ENCODE assay signal across 18 cellular contexts in genomic region chr3:98745718-98746117, GRCh38.
"Had no signal": no experiment of that assay in that cellular context is flagged by ENCODE, and none has a peak within 500 bp of the region (broad histone marks: within the 10 kb centered on the region; RNA-seq: fewer than 3 reads in every experiment).

No MANE protein-coding gene starts in this region.

- H3K4me3 ChIP-seq: body of pancreas, left lung, sigmoid colon, suprapubic skin, upper lobe of left lung had no signal

- H3K36me3 ChIP-seq: left lung, sigmoid colon, suprapubic skin, upper lobe of left lung had no signal

- H3K9me3 ChIP-seq: body of pancreas, left lung, sigmoid colon, suprapubic skin, upper lobe of left lung had no signal

- H3K27ac ChIP-seq: body of pancreas, left lung, suprapubic skin, upper lobe of left lung had no signal

- DNase-seq: activated CD4-positive, alpha-beta T cell treated with anti-CD3 and anti-CD28 coated beads, Interleukin-2, amount 50 U/mL, for 1 hour; activated CD4-positive, CD25-positive, alpha-beta regulatory T cell; activated naive CD4-positive, alpha-beta T cell treated with anti-CD3 and anti-CD28 coated beads, Interleukin-2, amount 50 U/mL, for 16 hours; activated T-cell treated with anti-CD3 and anti-CD28 coated beads for 4 hours; body of pancreas; cortex of kidney; effector CD8-positive, alpha-beta T cell; foreskin melanocyte; islet precursor cell; left lung; occipital lobe; sigmoid colon; stimulated activated CD4-positive, alpha-beta T cell treated with anti-CD3 and anti-CD28 coated beads, Interleukin-12 subunit alpha, Interleukin-12 subunit beta, amount 100 ng/mL, for 4 hours; stimulated activated naive CD8-positive, alpha-beta T cell treated with anti-CD3 and anti-CD28 coated beads, Interleukin-15, Interleukin-2, amounts not matched to agents 100 U/mL and 50 U/mL, for 24 hours; upper lobe of left lung had no signal

- H3K4me1 ChIP-seq: left lung, sigmoid colon had no signal

- ATAC-seq: activated T-helper 17 cell treated with anti-CD3 and anti-CD28 coated beads, Interleukin-2, amount 50 U/mL, for 72 hours; body of pancreas; left lung; natural killer cell treated with Interleukin-12 subunit alpha and Interleukin-12 subunit beta and Interleukin-15 and Interleukin-18, amount 100 ng/mL, for 72 hours; stimulated activated naive CD8-positive, alpha-beta T cell treated with anti-CD3 and anti-CD28 coated beads, Interleukin-15, Interleukin-2, amounts not matched to agents 100 U/mL and 50 U/mL, for 24 hours had no signal

- H3K27me3 ChIP-seq: body of pancreas, left lung, sigmoid colon, suprapubic skin, upper lobe of left lung had no signal
